In genomic region chr6:2020909-2021308, GRCh38 we compare ENCODE assay signal across 8 cellular contexts.
DNase-seq lines count a peak whose midpoint lies in the region; ATAC-seq and TF ChIP-seq lines count a peak whose summit lies in the region.

No MANE protein-coding gene starts in this region.

- DNase-seq in Right ventricle myocardium superior (no peak), right atrium auricular region (ENCODE audit: low spot score) (no peak), NCI-H2196 (lab: John Stamatoyannopoulos, UW; ENCODE audit: unreplicated experiment) (peak; percentile 50), choroid plexus epithelial cell (ENCODE audit: low read depth) (peak; percentile 77), ACHN (no peak), cortex of kidney (lab: John Stamatoyannopoulos, UW) (no peak)
- no peak for DNase-seq in stimulated activated CD4-positive, alpha-beta T cell treated with anti-CD3 and anti-CD28 coated beads, Interleukin-1b, Interleukin-23, amount 100 ng/mL, for 48 hours

- H3K4me1 ChIP-seq in right atrium auricular region, result peaks cover 0 to 14% of the 10 kb centered on the region in 2 donors

- H3K4me3 ChIP-seq in right atrium auricular region (no peak overlapping the region), choroid plexus epithelial cell (ENCODE audit: low read depth, low read length) (no peak overlapping the region)

- H3K36me3 ChIP-seq in right atrium auricular region, result no peaks in the 10 kb centered on the region

- no peaks in the 10 kb centered on the region for H3K27me3 ChIP-seq in right atrium auricular region

- peaks cover 0 to 3% of the 10 kb centered on the region in 2 donors for H3K9me3 ChIP-seq in right atrium auricular region

- H3K27ac ChIP-seq in right atrium auricular region, result no peak overlapping the region

- ATAC-seq in Right ventricle myocardium superior (ENCODE audit: poor library complexity) (peak; percentile 31), GM21786 (IDR thresholded peaks at IDR 0.05; ENCODE audit: unreplicated experiment) (no peak)

- in situ Hi-C loops in ACHN (cut with HindIII; ENCODE audit: low pct_ligation_motif_present, low pct_unique_long_range_greater_than_20kb, low sequenced_read_pairs), result no loop called here

- intact Hi-C loops in Right ventricle myocardium superior (cut with DNase I), result no loop called here

- no peak for TF ChIP-seq CTCF in right atrium auricular region (IDR thresholded peaks at IDR 0.05)
- no peak for TF ChIP-seq CTCF in choroid plexus epithelial cell (conservative IDR thresholded peaks at IDR 0.05; ENCODE audit: low read depth, low read length)

Comparison
In these comparisons a context has a peak if more than half of its experiments do, and no peak if none do; other contexts are left out.
1. DNase-seq: peak in NCI-H2196 (single experiment) and choroid plexus epithelial cell (single experiment); none in Right ventricle myocardium superior (single experiment), right atrium auricular region (single experiment), ACHN (single experiment), stimulated activated CD4-positive, alpha-beta T cell treated with anti-CD3 and anti-CD28 coated beads, Interleukin-1b, Interleukin-23, amount 100 ng/mL, for 48 hours (single experiment) and cortex of kidney (single experiment).